2 cellular contexts compared by ENCODE assay signal in genomic region chr14:91413547-91414474, GRCh38.
TF ChIP-seq lines count a peak whose summit lies in the region.

No MANE protein-coding gene starts in this region.

TF ChIP-seq in GM12878, 131 proteins besides CTCF, POLR2A, EP300 and RAD21 (continued from another document):
- TF ChIP-seq ZNF207 (IDR thresholded peaks at IDR 0.05; ENCODE audit: borderline replicate concordance): no peak
- no peak for TF ChIP-seq SP1 (IDR thresholded peaks at IDR 0.05; ENCODE audit: low read depth, low read length)
- 0 out of 2 replicates have a peak, but pooled peaks have one; percentile 6 for TF ChIP-seq MLLT1 (IDR thresholded peaks at IDR 0.05)
- peak in 1 of 2 experiments; percentile 82; a peak in 2 of 4 replicates for TF ChIP-seq BHLHE40 (IDR thresholded peaks at IDR 0.05; ENCODE audit: borderline replicate concordance in 1 of 2, low read depth in 2 of 2, low read length in 1 of 2)

TF ChIP-seq in neural cell, 6 proteins besides CTCF, POLR2A, EP300 and RAD21 (continued from another document):
- no peak for TF ChIP-seq REST (IDR thresholded peaks at IDR 0.05; ENCODE audit: borderline replicate concordance)
